8 cellular contexts compared by ENCODE assay signal in the genomic region with DNA sequence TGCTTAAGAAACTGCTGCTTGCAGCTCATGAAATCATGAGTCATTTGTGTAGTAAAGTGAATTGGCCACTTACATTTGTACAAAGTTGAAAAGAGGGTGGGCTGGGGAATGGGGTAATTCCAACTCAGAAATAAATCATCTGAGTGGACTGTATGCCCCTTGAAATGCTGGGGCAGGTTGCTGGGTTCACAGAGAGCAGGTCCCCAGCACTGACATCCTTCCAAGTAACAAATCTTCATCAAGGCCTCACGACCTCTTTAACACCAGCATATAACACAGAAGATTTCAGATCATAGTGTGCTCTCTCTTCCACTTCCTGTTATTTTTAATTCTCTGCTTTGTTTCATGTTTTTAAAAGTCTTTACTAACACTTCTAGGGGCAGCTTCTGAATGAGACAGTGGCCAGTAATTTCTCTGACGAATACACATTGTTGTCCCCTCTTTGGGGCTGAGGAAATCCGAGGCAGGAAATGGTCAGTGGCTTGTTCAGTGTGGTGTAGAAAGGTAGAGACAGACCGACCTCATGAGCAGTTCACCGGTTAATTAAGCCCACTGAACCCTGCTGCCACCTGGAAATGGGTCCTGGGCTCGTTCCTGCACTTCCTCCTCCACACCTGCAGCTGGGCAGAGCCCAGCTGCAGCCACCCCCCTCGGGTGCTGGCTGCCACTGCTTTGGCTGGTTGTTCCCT.
DNase-seq lines count a peak whose midpoint lies in the region; ATAC-seq and TF ChIP-seq lines count a peak whose summit lies in the region.

No MANE protein-coding gene starts in this region.

- H3K36me3 ChIP-seq in DOHH2 (ENCODE audit: control insufficient read depth, low read length) (peaks cover 4% of the 10 kb centered on the region; the same call in 1 of the 2 replicates), right atrium auricular region (no peaks in the 10 kb centered on the region), thoracic aorta (no peaks in the 10 kb centered on the region)

- no peaks in the 10 kb centered on the region for H4K20me1 ChIP-seq in DOHH2 (ENCODE audit: control insufficient read depth, insufficient read depth, low read depth, low read length)

- H3K36me3 Mint-ChIP-seq in activated T-helper 17 cell treated with anti-CD3 and anti-CD28 coated beads, Interleukin-2, amount 50 U/mL, for 72 hours (ENCODE audit: low read depth) = no peaks in the 10 kb centered on the region

- DNase-seq in right atrium auricular region (ENCODE audit: low spot score) (no peak), thoracic aorta (ENCODE audit: low spot score) (no peak), NCI-H82 treated with DMSO at 0.1 percent for 48 hours (lab: John Stamatoyannopoulos, UW; ENCODE audit: unreplicated experiment) (no peak), NCI-H748 (lab: John Stamatoyannopoulos, UW; ENCODE audit: unreplicated experiment) (no peak)

- H3K27me3 ChIP-seq in DOHH2 (ENCODE audit: control insufficient read depth, low read length) (no peaks in the 10 kb centered on the region), right atrium auricular region (no peaks in the 10 kb centered on the region), thoracic aorta (replicated peaks; ENCODE audit: insufficient read depth) (no peaks in the 10 kb centered on the region)

- ATAC-seq in GM19452 (IDR thresholded peaks at IDR 0.05; ENCODE audit: unreplicated experiment) (peak; percentile 82), HG03442 (IDR thresholded peaks at IDR 0.05; ENCODE audit: unreplicated experiment) (peak; percentile 74), thoracic aorta (ENCODE audit: insufficient number of reproducible peaks, low FRiP score, low read depth) (peak; percentile 20)
- peak; percentile 57 for ATAC-seq in activated T-helper 17 cell treated with anti-CD3 and anti-CD28 coated beads, Interleukin-2, amount 50 U/mL, for 72 hours (replicated peaks)

- no peaks in the 10 kb centered on the region for H3K9me2 ChIP-seq in DOHH2 (replicated peaks; ENCODE audit: control insufficient read depth, low read length)

- H3K9me3 Mint-ChIP-seq in activated T-helper 17 cell treated with anti-CD3 and anti-CD28 coated beads, Interleukin-2, amount 50 U/mL, for 72 hours = no peaks in the 10 kb centered on the region

- H3K27ac ChIP-seq in DOHH2 (ENCODE audit: low read depth, low read length) (peak overlapping the region; percentile 86), right atrium auricular region (peak overlapping the region; percentile 63 to 67), thoracic aorta (peak overlapping the region; percentile 67 to 77)

- H3F3A ChIP-seq in DOHH2 (ENCODE audit: control insufficient read depth, insufficient read depth) = peaks cover 20% of the 10 kb centered on the region

- H3K4me3 ChIP-seq in DOHH2 (ENCODE audit: low read length) (peak overlapping the region; percentile 45), right atrium auricular region (no peak overlapping the region), thoracic aorta (no peak overlapping the region)

- no peaks in the 10 kb centered on the region for H3K27me3 Mint-ChIP-seq in activated T-helper 17 cell treated with anti-CD3 and anti-CD28 coated beads, Interleukin-2, amount 50 U/mL, for 72 hours

- peak overlapping the region; percentile 81 for H3K4me3 Mint-ChIP-seq in activated T-helper 17 cell treated with anti-CD3 and anti-CD28 coated beads, Interleukin-2, amount 50 U/mL, for 72 hours

- TF ChIP-seq CTCF in DOHH2 (IDR thresholded peaks at IDR 0.05; ENCODE audit: low read depth, low read length, poor library complexity, severe bottlenecking) = no peak
- no peak for TF ChIP-seq CTCF in right atrium auricular region (IDR thresholded peaks at IDR 0.05)
- no peak for TF ChIP-seq CTCF in thoracic aorta (IDR thresholded peaks at IDR 0.05)

- H3K79me2 ChIP-seq in DOHH2 (ENCODE audit: control insufficient read depth, low read length) = no peaks in the 10 kb centered on the region

- peaks cover 46% of the 10 kb centered on the region for H3K4me1 Mint-ChIP-seq in activated T-helper 17 cell treated with anti-CD3 and anti-CD28 coated beads, Interleukin-2, amount 50 U/mL, for 72 hours

- peak overlapping the region; percentile 90 for H3K27ac Mint-ChIP-seq in activated T-helper 17 cell treated with anti-CD3 and anti-CD28 coated beads, Interleukin-2, amount 50 U/mL, for 72 hours

- H3K4me1 ChIP-seq in DOHH2 (ENCODE audit: control insufficient read depth, low read length) (peaks cover 52% of the 10 kb centered on the region), right atrium auricular region (peaks cover 0 to 82% of the 10 kb centered on the region in 2 donors), thoracic aorta (ENCODE audit: control insufficient read depth in 1 of 2, low read depth in 2 of 2) (peaks cover 68 to 90% of the 10 kb centered on the region in 2 donors)

- H3K4me2 ChIP-seq in DOHH2 (ENCODE audit: low read length) = peak overlapping the region; percentile 57

- H3K9me3 ChIP-seq in DOHH2 (ENCODE audit: control insufficient read depth, insufficient read depth, low read length) (no peaks in the 10 kb centered on the region), right atrium auricular region (no peaks in the 10 kb centered on the region), thoracic aorta (no peaks in the 10 kb centered on the region)

Comparison
In these comparisons a context has a peak if more than half of its experiments do, and no peak if none do; other contexts are left out.
1. ATAC-seq: peak in every context shown above with its lines; median percentile 82 in GM19452; 74 in HG03442; 57 in activated T-helper 17 cell treated with anti-CD3 and anti-CD28 coated beads, Interleukin-2, amount 50 U/mL, for 72 hours; 20 in thoracic aorta.